28 cellular contexts compared by ENCODE assay signal in genomic region chr6:88294702-88295101, GRCh38.
"Had no signal": no experiment of that assay in that cellular context is flagged by ENCODE, and none has a peak within 500 bp of the region (broad histone marks: within the 10 kb centered on the region; RNA-seq: fewer than 3 reads in every experiment).

No MANE protein-coding gene starts in this region.

- H3K36me3 ChIP-seq: colonic mucosa, SJCRH30, WERI-Rb-1 had no signal

- H3K9me3 ChIP-seq: colonic mucosa had no signal

- H3K4me3 ChIP-seq: colonic mucosa, SJCRH30, SK-N-MC had no signal

- ATAC-seq: activated CD8-positive, alpha-beta memory T cell treated with anti-CD3 and anti-CD28 coated beads, Interleukin-2, amount 10 ng/mL, durations not matched to agents 7 days and 5 days; activated naive CD8-positive, alpha-beta T cell treated with anti-CD3 and anti-CD28 coated beads, Interleukin-2, amount 50 U/mL, for 24 hours had no signal

- FAIRE-seq: bronchial epithelial cell had no signal

- DNase-seq: activated CD4-positive, alpha-beta memory T cell treated with anti-CD3 and anti-CD28 coated beads, Interleukin-2, amount 10 ng/mL, durations not matched to agents 7 days and 5 days; activated CD4-positive, alpha-beta T cell treated with anti-CD3 and anti-CD28 coated beads for 1 hour; activated CD4-positive, alpha-beta T cell treated with anti-CD3 and anti-CD28 coated beads for 48 hours; activated CD4-positive, CD25-positive, alpha-beta regulatory T cell; activated CD8-positive, alpha-beta memory T cell treated with anti-CD3 and anti-CD28 coated beads for 24 hours; activated CD8-positive, alpha-beta memory T cell treated with anti-CD3 and anti-CD28 coated beads, Interleukin-2, amount 10 ng/mL, durations not matched to agents 7 days and 5 days; activated CD8-positive, alpha-beta memory T cell treated with anti-CD3 and anti-CD28 coated beads, Interleukin-2, amount 50 U/mL, for 48 hours; activated effector memory CD4-positive, alpha-beta T cell treated with Interleukin-2 at 50 U/mL for 16 hours; activated naive CD4-positive, alpha-beta T cell treated with anti-CD3 and anti-CD28 coated beads, Interleukin-2, amount 10 ng/mL, durations not matched to agents 7 days and 5 days; activated naive CD8-positive, alpha-beta T cell treated with anti-CD3 and anti-CD28 coated beads, Interleukin-2, amount 50 U/mL, for 24 hours; activated T-cell treated with anti-CD3 and anti-CD28 coated beads, Interleukin-2, amount 50 U/mL, for 48 hours; anterior cingulate cortex; caudate nucleus; cerebellar nuclear complex; colonic mucosa; NCI-H1092 treated with DMSO at 0.1 percent for 48 hours; NCI-H1417 treated with DMSO at 0.1 percent for 48 hours; NCI-H1930; NCI-H2081 treated with DMSO at 0.1 percent for 48 hours; NCI-H226; NCI-H524 treated with DMSO at 0.1 percent for 48 hours; NK-92 treated with Interleukin-12 subunit alpha and Interleukin-12 subunit beta, amount 100 ng/mL, for 24 hours; SHP77; SJCRH30; T1000; WERI-Rb-1 had no signal

- H3K27ac ChIP-seq: colonic mucosa, SJCRH30, SK-N-MC, WERI-Rb-1 had no signal

- H3K27me3 ChIP-seq: colonic mucosa, SJCRH30 had no signal

- H3K4me1 ChIP-seq: colonic mucosa had no signal
